ENCODE assay signal across 12 cellular contexts in the genomic region with DNA sequence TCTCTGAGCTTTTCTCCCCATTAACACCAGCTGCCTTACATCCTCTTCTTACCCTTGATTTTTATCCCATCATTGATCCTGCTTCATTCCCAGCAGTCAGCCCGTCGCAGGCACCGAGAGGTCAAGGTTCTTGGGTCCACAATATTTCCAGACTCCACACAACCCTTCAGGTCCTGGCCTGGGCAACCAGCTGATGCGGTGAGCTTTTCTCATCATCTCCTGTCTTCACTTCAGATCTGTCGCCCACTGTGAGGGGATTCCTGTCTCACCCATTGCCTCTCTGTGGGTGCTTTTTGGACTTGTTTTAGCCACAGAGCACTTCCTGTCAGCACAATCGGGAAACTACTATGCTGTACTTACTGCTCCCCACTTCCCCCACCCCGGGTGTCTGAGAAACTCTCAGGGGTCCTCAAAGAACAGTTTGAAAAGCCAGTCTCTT. TPM values are rescaled to one million over a fixed set of nuclear protein-coding genes. Genes with fewer than 3 reads are reported as not detected.
DNase-seq lines count a peak whose midpoint lies in the region; ATAC-seq and TF ChIP-seq lines count a peak whose summit lies in the region.
"Had no signal": no experiment of that assay in that cellular context is flagged by ENCODE, and none has a peak within 500 bp of the region (broad histone marks: within the 10 kb centered on the region; RNA-seq: fewer than 3 reads in every experiment).

No MANE protein-coding gene starts in this region.

- H3K9me3 Mint-ChIP-seq in CD4-positive, alpha-beta T cell = no peaks in the 10 kb centered on the region
- no peaks in the 10 kb centered on the region for H3K9me3 Mint-ChIP-seq in activated naive CD8-positive, alpha-beta T cell treated with anti-CD3 and anti-CD28 coated beads, Interleukin-2, amount 10 ng/mL, durations not matched to agents 7 days and 5 days

- peaks cover 57% of the 10 kb centered on the region for H3K4me1 Mint-ChIP-seq in CD4-positive, alpha-beta T cell (ENCODE audit: low read depth)
- H3K4me1 Mint-ChIP-seq in activated naive CD8-positive, alpha-beta T cell treated with anti-CD3 and anti-CD28 coated beads, Interleukin-2, amount 10 ng/mL, durations not matched to agents 7 days and 5 days = peaks cover 59% of the 10 kb centered on the region

- no peaks in the 10 kb centered on the region for H3K36me3 ChIP-seq in MG63
- H3K36me3 ChIP-seq: adrenal gland, left ventricle myocardium inferior, right lobe of liver had no signal

- DNase-seq in CD4-positive, alpha-beta T cell = peak in 1 of 10 experiments; percentile 31
- no peak for DNase-seq in activated naive CD8-positive, alpha-beta T cell treated with anti-CD3 and anti-CD28 coated beads, Interleukin-2, amount 10 ng/mL, durations not matched to agents 7 days and 5 days
- DNase-seq in left colon (no peak), MG63 (no peak), HEK293T (ENCODE audit: extremely low spot score) (no peak)
- DNase-seq: left ventricle myocardium inferior, NCI-H226, right lobe of liver had no signal

- peak; percentile 80 for ATAC-seq in CD4-positive, alpha-beta T cell (ENCODE audit: poor library complexity)
- ATAC-seq in GM19025 (IDR thresholded peaks at IDR 0.05; ENCODE audit: low read depth, unreplicated experiment) (peak; percentile 38), HG03460 (IDR thresholded peaks at IDR 0.05; ENCODE audit: unreplicated experiment) (peak; percentile 48), left colon (no peak), HG02970 (IDR thresholded peaks at IDR 0.05; ENCODE audit: low FRiP score, unreplicated experiment) (no peak)
- peak; percentile 47 for ATAC-seq in activated naive CD8-positive, alpha-beta T cell treated with anti-CD3 and anti-CD28 coated beads, Interleukin-2, amount 10 ng/mL, durations not matched to agents 7 days and 5 days (ENCODE audit: low read depth)

- H3K36me3 Mint-ChIP-seq in CD4-positive, alpha-beta T cell (ENCODE audit: low read depth) = no peaks in the 10 kb centered on the region
- H3K36me3 Mint-ChIP-seq in activated naive CD8-positive, alpha-beta T cell treated with anti-CD3 and anti-CD28 coated beads, Interleukin-2, amount 10 ng/mL, durations not matched to agents 7 days and 5 days = peaks cover 22% of the 10 kb centered on the region

- H3K4me3 Mint-ChIP-seq in CD4-positive, alpha-beta T cell = peak overlapping the region; percentile 36
- peak overlapping the region; percentile 85 for H3K4me3 Mint-ChIP-seq in activated naive CD8-positive, alpha-beta T cell treated with anti-CD3 and anti-CD28 coated beads, Interleukin-2, amount 10 ng/mL, durations not matched to agents 7 days and 5 days

- CTCF ChIA-PET in CD4-positive, alpha-beta T cell (lab: Charles Lee) = interaction anchor here (1.0 kb wide), 1 partner anchor 79 kb away, joined by 4 read pairs; no protein-coding TSS in a partner anchor
- CTCF ChIA-PET in HEK293T (lab: Yijun Ruan, JAX) = no interaction called here

- no peak overlapping the region for H3K4me3 ChIP-seq in MG63
- H3K4me3 ChIP-seq: adrenal gland, left ventricle myocardium inferior, right lobe of liver had no signal

- H3K27ac Mint-ChIP-seq in CD4-positive, alpha-beta T cell = peak overlapping the region; percentile 82
- H3K27ac Mint-ChIP-seq in activated naive CD8-positive, alpha-beta T cell treated with anti-CD3 and anti-CD28 coated beads, Interleukin-2, amount 10 ng/mL, durations not matched to agents 7 days and 5 days = peak overlapping the region; percentile 95

- no peak for TF ChIP-seq CTCF in CD4-positive, alpha-beta T cell (IDR thresholded peaks at IDR 0.05)

- H3K27ac ChIP-seq in CD4-positive, alpha-beta T cell (ENCODE audit: low read depth, low read length) = peak overlapping the region; percentile 14
- H3K27ac ChIP-seq: adrenal gland, left ventricle myocardium inferior had no signal

- POLR2A ChIA-PET in CD4-positive, alpha-beta T cell (lab: Charles Lee) = interaction anchor here (0.8 to 1.6 kb wide), 6 partner anchors 21 to 85 kb away, joined by 3 to 10 read pairs (median 4); partner anchors contain the start of genes LAMTOR4 and MBLAC1
- POLR2A ChIA-PET in activated naive CD8-positive, alpha-beta T cell treated with anti-CD3 and anti-CD28 coated beads, Interleukin-2, amount 10 ng/mL, durations not matched to agents 7 days and 5 days (lab: Charles Lee) = interaction anchor here (0.8 to 4.4 kb wide), 8 partner anchors 8 to 110 kb away, joined by 3 to 45 read pairs (median 4); partner anchors contain the start of genes AP4M1, GAL3ST4, GPC2 and MCM7
- POLR2A ChIA-PET in HEK293T (lab: Yijun Ruan, JAX) = interaction anchor here (1.0 kb wide), 1 partner anchor 63 kb away, joined by 3 read pairs; the partner anchor contains the start of gene LAMTOR4

- H3K27me3 ChIP-seq in CD4-positive, alpha-beta T cell (ENCODE audit: control insufficient read depth, insufficient read depth, low read length) = no peaks in the 10 kb centered on the region
- H3K27me3 ChIP-seq in MG63 = no peaks in the 10 kb centered on the region
- H3K27me3 ChIP-seq: adrenal gland, right lobe of liver had no signal

- no peaks in the 10 kb centered on the region for H3K9me3 ChIP-seq in CD4-positive, alpha-beta T cell (ENCODE audit: control insufficient read depth, low read length)
- no peaks in the 10 kb centered on the region for H3K9me3 ChIP-seq in MG63
- H3K9me3 ChIP-seq: adrenal gland, left ventricle myocardium inferior, right lobe of liver had no signal

- no peaks in the 10 kb centered on the region for H3K27me3 Mint-ChIP-seq in CD4-positive, alpha-beta T cell
- H3K27me3 Mint-ChIP-seq in activated naive CD8-positive, alpha-beta T cell treated with anti-CD3 and anti-CD28 coated beads, Interleukin-2, amount 10 ng/mL, durations not matched to agents 7 days and 5 days = no peaks in the 10 kb centered on the region

- intact Hi-C loops in CD4-positive, alpha-beta T cell (cut with DNase I, micrococcal nuclease) = loop anchor here (2.0 to 10.0 kb wide), 2 partner anchors 17 to 47 kb away; partner anchors contain the start of gene GAL3ST4 (in 1 of the 2)
- intact Hi-C loops in left colon (cut with DNase I, micrococcal nuclease) = no loop called here

TF ChIP-seq in HEK293T, 16 proteins besides CTCF, POLR2A, EP300 and RAD21:
- TF ChIP-seq ARNT (IDR thresholded peaks at IDR 0.05) (no peak), SP1 (IDR thresholded peaks at IDR 0.05) (no peak), HDGF (IDR thresholded peaks at IDR 0.05; ENCODE audit: borderline replicate concordance) (no peak), BHLHE40 (IDR thresholded peaks at IDR 0.05; ENCODE audit: borderline replicate concordance) (no peak), ZNF384 (IDR thresholded peaks at IDR 0.05) (no peak), FOXM1 (IDR thresholded peaks at IDR 0.05; ENCODE audit: borderline replicate concordance) (no peak)

RNA-seq across cellular contexts. Expression of gene PVRIG, which starts 8.4 kb away (rescaled TPM):
- 10 to 100 TPM; 30.1 to 33.2 TPM for total RNA-seq in CD4-positive, alpha-beta T cell
- total RNA-seq in activated naive CD8-positive, alpha-beta T cell treated with anti-CD3 and anti-CD28 coated beads, Interleukin-2, amount 10 ng/mL, durations not matched to agents 7 days and 5 days = 10 to 100 TPM; 86.1 to 86.2 TPM
- total RNA-seq in left colon = 1 to 10 TPM in 1 of 2 donors, not detected in 1; 1.1 TPM
- not detected in 2 replicates for total RNA-seq in MG63 (2014; rRNA removed; shearing (Covaris generic); ENCODE audit: low replicate concordance)
- total RNA-seq: left ventricle myocardium inferior had no signal

RNA-seq across cellular contexts. Expression of gene STAG3, which starts 33.6 kb away (rescaled TPM):
- total RNA-seq in CD4-positive, alpha-beta T cell = 1 to 10 TPM; 4.0 to 5.5 TPM
- 10 to 100 TPM; 31.1 to 38.8 TPM for total RNA-seq in activated naive CD8-positive, alpha-beta T cell treated with anti-CD3 and anti-CD28 coated beads, Interleukin-2, amount 10 ng/mL, durations not matched to agents 7 days and 5 days
- 1 to 10 TPM; 1.2 to 2.0 TPM for total RNA-seq in left colon
- 0.13 TPM in 1 of 2 replicates, not detected in the other for total RNA-seq in MG63 (2014; rRNA removed; shearing (Covaris generic); ENCODE audit: low replicate concordance)

RNA-seq across cellular contexts. Expression of gene GPC2, which starts 34.2 kb away (rescaled TPM):
- 10 to 100 TPM; 16.4 to 18.7 TPM for total RNA-seq in CD4-positive, alpha-beta T cell
- total RNA-seq in activated naive CD8-positive, alpha-beta T cell treated with anti-CD3 and anti-CD28 coated beads, Interleukin-2, amount 10 ng/mL, durations not matched to agents 7 days and 5 days = 10 to 100 TPM; 12.6 to 13.0 TPM
- total RNA-seq in left colon = 1 to 10 TPM; 4.0 to 5.7 TPM
- total RNA-seq in MG63 (2014; rRNA removed; shearing (Covaris generic); ENCODE audit: low replicate concordance) = 0.33 TPM in 1 of 2 replicates, not detected in the other

RNA-seq across cellular contexts. Expression of gene GAL3ST4, which starts 42.9 kb away (rescaled TPM):
- 10 to 100 TPM; 12.7 to 13.2 TPM for total RNA-seq in CD4-positive, alpha-beta T cell
- 1 to 10 TPM; 6.7 to 6.9 TPM for total RNA-seq in activated naive CD8-positive, alpha-beta T cell treated with anti-CD3 and anti-CD28 coated beads, Interleukin-2, amount 10 ng/mL, durations not matched to agents 7 days and 5 days
- 10 to 100 TPM in 1 of 2 donors, 1 to 10 TPM in 1; 8.0 to 10.9 TPM for total RNA-seq in left colon
- 0.44 TPM in 1 of 2 replicates, not detected in the other for total RNA-seq in MG63 (2014; rRNA removed; shearing (Covaris generic); ENCODE audit: low replicate concordance)

RNA-seq across cellular contexts. Expression of gene TRAPPC14, which starts 52.8 kb away (rescaled TPM):
- total RNA-seq in CD4-positive, alpha-beta T cell = 10 to 100 TPM; 37.9 to 42.6 TPM
- total RNA-seq in activated naive CD8-positive, alpha-beta T cell treated with anti-CD3 and anti-CD28 coated beads, Interleukin-2, amount 10 ng/mL, durations not matched to agents 7 days and 5 days = 10 to 100 TPM; 52.0 to 58.4 TPM
- 10 to 100 TPM; 54.9 to 62.1 TPM for total RNA-seq in left colon
- 0.22 and 3.0 TPM in 2 replicates for total RNA-seq in MG63 (2014; rRNA removed; shearing (Covaris generic); ENCODE audit: low replicate concordance)

Comparison
In these comparisons a context has a peak if more than half of its experiments do, and no peak if none do; other contexts are left out.
1. ATAC-seq: peak in CD4-positive, alpha-beta T cell (single experiment), GM19025 (single experiment), HG03460 (single experiment) and activated naive CD8-positive, alpha-beta T cell treated with anti-CD3 and anti-CD28 coated beads, Interleukin-2, amount 10 ng/mL, durations not matched to agents 7 days and 5 days (single experiment); none in left colon (single experiment) and HG02970 (single experiment).
2. RNA of gene PVRIG, which starts 8.4 kb away (total RNA-seq): 86.1 to 86.2 TPM in activated naive CD8-positive, alpha-beta T cell treated with anti-CD3 and anti-CD28 coated beads, Interleukin-2, amount 10 ng/mL, durations not matched to agents 7 days and 5 days and 30.1 to 33.2 TPM in CD4-positive, alpha-beta T cell; 1.1 TPM in left colon and not detected in MG63; every median in the first group is over 10 times any median in the second.
3. RNA of gene STAG3, which starts 33.6 kb away (total RNA-seq): 31.1 to 38.8 TPM in activated naive CD8-positive, alpha-beta T cell treated with anti-CD3 and anti-CD28 coated beads, Interleukin-2, amount 10 ng/mL, durations not matched to agents 7 days and 5 days; 4.0 to 5.5 TPM in CD4-positive, alpha-beta T cell, 1.2 to 2.0 TPM in left colon and 0.13 TPM in MG63; every median in the first group is over 4 times any median in the second.
4. intact Hi-C loops: an anchor here in CD4-positive, alpha-beta T cell (2.0 to 10.0 kb wide); none called in left colon.